In the genomic region with DNA sequence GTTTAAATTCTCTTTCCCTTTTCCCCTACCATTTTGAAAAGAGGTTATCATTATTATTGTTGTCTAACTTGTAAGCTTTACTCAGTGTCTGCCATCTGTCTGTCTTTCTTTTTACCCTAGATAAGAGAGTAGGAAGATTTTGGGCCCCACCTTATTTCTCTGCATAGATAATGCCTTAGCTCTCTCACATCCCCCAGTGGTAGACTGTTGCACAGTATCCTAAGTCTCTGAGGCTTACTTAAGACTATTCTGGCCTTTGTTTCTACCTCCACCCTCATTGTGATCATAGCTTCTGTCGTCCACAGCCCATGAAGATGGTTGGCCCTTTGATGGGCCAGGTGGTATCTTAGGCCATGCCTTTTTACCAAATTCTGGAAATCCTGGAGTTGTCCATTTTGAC, we compare ENCODE assay signal across 13 cellular contexts. TPM values are rescaled to one million over a fixed set of nuclear protein-coding genes. Genes with fewer than 3 reads are reported as not detected.
DNase-seq lines count a peak whose midpoint lies in the region; ATAC-seq and TF ChIP-seq lines count a peak whose summit lies in the region.
"Had no signal": no experiment of that assay in that cellular context is flagged by ENCODE, and none has a peak within 500 bp of the region (broad histone marks: within the 10 kb centered on the region; RNA-seq: fewer than 3 reads in every experiment).

No MANE protein-coding gene starts in this region.

- intact Hi-C loops in PC-3 (cut with micrococcal nuclease) (no loop called here), sigmoid colon (cut with DNase I) (no loop called here)

- CTCF ChIA-PET in BJ (lab: Yijun Ruan, JAX) (interaction anchor here (1.4 to 1.8 kb wide), 2 partner anchors 354 to 355 kb away, joined by 3 to 5 read pairs; a partner anchor contains a TSS), PC-3 (lab: Charles Lee) (no interaction called here)

- H3F3A ChIP-seq in PC-3 (ENCODE audit: low read length, unreplicated experiment) = no peaks in the 10 kb centered on the region

- H3K79me2 ChIP-seq in PC-3 (ENCODE audit: low read length) = no peaks in the 10 kb centered on the region
- H3K79me2 ChIP-seq in hepatocyte = no peaks in the 10 kb centered on the region

- H3K27ac ChIP-seq in PC-3 (ENCODE audit: low read length) (no peak overlapping the region), hepatocyte (no peak overlapping the region), sigmoid colon (no peak overlapping the region)

- H3K9me3 ChIP-seq in PC-3 (ENCODE audit: low read length) = no peaks in the 10 kb centered on the region
- H3K9me3 ChIP-seq in hepatocyte (ENCODE audit: low read depth) = no peaks in the 10 kb centered on the region
- no peaks in the 10 kb centered on the region for H3K9me3 ChIP-seq in sigmoid colon

- TF ChIP-seq POLR2A in sigmoid colon (IDR thresholded peaks at IDR 0.05) = no peak

- H3K9ac ChIP-seq in PC-3 (ENCODE audit: low read length) = no peak overlapping the region

- H3K36me3 ChIP-seq in BJ (ENCODE audit: control insufficient read depth, insufficient read depth, low read length) = no peaks in the 10 kb centered on the region
- no peaks in the 10 kb centered on the region for H3K36me3 ChIP-seq in H7 (replicated peaks; ENCODE audit: control insufficient read depth, insufficient read depth, low read length)
- no peaks in the 10 kb centered on the region for H3K36me3 ChIP-seq in PC-3 (ENCODE audit: low read depth, low read length)
- no peaks in the 10 kb centered on the region for H3K36me3 ChIP-seq in hepatocyte (replicated peaks; ENCODE audit: insufficient read depth, low read depth)
- H3K36me3 ChIP-seq in sigmoid colon = no peaks in the 10 kb centered on the region

- H3K27me3 ChIP-seq in BJ (ENCODE audit: control insufficient read depth, insufficient read depth, low read length) (no peaks in the 10 kb centered on the region), H7 (ENCODE audit: control insufficient read depth, insufficient read depth, low read length) (no peaks in the 10 kb centered on the region), PC-3 (ENCODE audit: low read length) (no peaks in the 10 kb centered on the region), hepatocyte (no peaks in the 10 kb centered on the region), sigmoid colon (no peaks in the 10 kb centered on the region)

- no peaks in the 10 kb centered on the region for H3K9me2 ChIP-seq in PC-3 (replicated peaks; ENCODE audit: low read length)
- H3K9me2 ChIP-seq in hepatocyte (replicated peaks; ENCODE audit: insufficient read depth) = no peaks in the 10 kb centered on the region

- no peak overlapping the region for H3K4me3 ChIP-seq in BJ (ENCODE audit: low read depth, low read length)
- H3K4me3 ChIP-seq in H7 (ENCODE audit: insufficient read depth, low read depth, low read length) = no peak overlapping the region
- no peak overlapping the region for H3K4me3 ChIP-seq in PC-3 (ENCODE audit: low read length)
- H3K4me3 ChIP-seq in hepatocyte = no peak overlapping the region
- H3K4me3 ChIP-seq in sigmoid colon = no peak overlapping the region

- TF ChIP-seq EP300 in sigmoid colon (IDR thresholded peaks at IDR 0.05) = no peak

- H2AFZ ChIP-seq in PC-3 (ENCODE audit: low read length) (no peak overlapping the region), hepatocyte (no peak overlapping the region)

- ATAC-seq in PC-3 = no peak
- ATAC-seq in GM21367 (IDR thresholded peaks at IDR 0.05; ENCODE audit: unreplicated experiment) = no peak

- peak; percentile 31 for TF ChIP-seq CTCF in BJ (IDR thresholded peaks at IDR 0.05; ENCODE audit: insufficient read depth, low read depth, low read length)
- TF ChIP-seq CTCF in PC-3 (conservative IDR thresholded peaks at IDR 0.05; ENCODE audit: low read depth, low read length) = peak; percentile 30; the same call in 1 of the 2 replicates
- peak; percentile 24 for TF ChIP-seq CTCF in hepatocyte (IDR thresholded peaks at IDR 0.05; ENCODE audit: poor library complexity)
- TF ChIP-seq CTCF in sigmoid colon (IDR thresholded peaks at IDR 0.05) = no peak

- no peak for DNase-seq in BJ (ENCODE audit: low read depth)
- peak; percentile 3 for DNase-seq in H7
- DNase-seq in PC-3 = peak; percentile 9
- peak; percentile 8 for DNase-seq in hepatocyte (ENCODE audit: low spot score)
- DNase-seq in kidney tubule cell (ENCODE audit: low spot score) = no peak
- DNase-seq in C1 segment of cervical spinal cord (lab: John Stamatoyannopoulos, UW) = no peak
- DNase-seq in sigmoid colon = no peak
- DNase-seq: CD8-positive, alpha-beta memory T cell; foreskin fibroblast; trophoblast cell had no signal

- H4K20me1 ChIP-seq in PC-3 (ENCODE audit: low read length) (no peaks in the 10 kb centered on the region), hepatocyte (ENCODE audit: insufficient read depth, poor library complexity, severe bottlenecking) (no peaks in the 10 kb centered on the region)

- no TSS peak for BruUV-seq in PC-3 (replicated peaks; lab: Mats Ljungman, UMichigan)

- 32% methylated on average over 1 of the region's 1 CpG for WGBS in hepatocyte (ENCODE audit: low lambda C conversion rate, missing lambda C conversion rate)
- whole genome bisulfite sequencing in sigmoid colon, 2 donors = 34 to 72% methylated on average over 1 of the region's 1 CpG

- H3K4me2 ChIP-seq in PC-3 (ENCODE audit: low read length) (no peak overlapping the region), hepatocyte (no peak overlapping the region)

- POLR2A ChIA-PET in BJ (lab: Charles Lee) (no interaction called here), PC-3 (lab: Charles Lee; ENCODE audit: unreplicated experiment) (no interaction called here)

- H3K4me1 ChIP-seq in PC-3 (ENCODE audit: insufficient read depth, low read length) (no peaks in the 10 kb centered on the region), hepatocyte (ENCODE audit: insufficient read depth) (no peaks in the 10 kb centered on the region), sigmoid colon (no peaks in the 10 kb centered on the region)

RNA-seq across cellular contexts. Expression of a gene that starts 3.6 kb away (rescaled TPM):
- polyA plus RNA-seq in BJ (2011; rRNA removed) (not detected in 2 replicates), hepatocyte (not detected in 2 replicates), sigmoid colon (not detected)
- not detected in 2 replicates for polyA minus RNA-seq in BJ (2011; rRNA and poly(A)+ RNA removed)
- not detected in 2 replicates for total RNA-seq in H7 (2014; rRNA removed; shearing (Covaris generic))
- total RNA-seq in PC-3 (2014; rRNA removed) (not detected in 2 replicates), hepatocyte (not detected in 2 replicates), sigmoid colon (not detected)
- total RNA-seq: cardiac septum; CD8-positive, alpha-beta memory T cell; pulmonary artery endothelial cell had no signal
- polyA plus RNA-seq: CD8-positive, alpha-beta memory T cell had no signal

RNA-seq across cellular contexts. Expression of a gene that starts 35.6 kb away (rescaled TPM):
- polyA plus RNA-seq in BJ (2011; rRNA removed) (not detected in 2 replicates), hepatocyte (not detected in 2 replicates), sigmoid colon (not detected)
- not detected in 2 replicates for polyA minus RNA-seq in BJ (2011; rRNA and poly(A)+ RNA removed)
- not detected in 2 replicates for total RNA-seq in H7 (2014; rRNA removed; shearing (Covaris generic))
- total RNA-seq in PC-3 (2014; rRNA removed) (not detected in 2 replicates), hepatocyte (not detected in 2 replicates), sigmoid colon (not detected)
- total RNA-seq: cardiac septum; CD8-positive, alpha-beta memory T cell; pulmonary artery endothelial cell had no signal
- polyA plus RNA-seq: CD8-positive, alpha-beta memory T cell had no signal

RNA-seq across cellular contexts. Expression of a gene that starts 43.7 kb away (rescaled TPM):
- polyA plus RNA-seq in BJ (2011; rRNA removed) = not detected in 2 replicates
- not detected in 2 replicates for polyA minus RNA-seq in BJ (2011; rRNA and poly(A)+ RNA removed)
- total RNA-seq in H7 (2014; rRNA removed; shearing (Covaris generic)) = not detected in 2 replicates
- total RNA-seq in PC-3 (2014; rRNA removed) = not detected in 2 replicates
- not detected in 2 replicates for total RNA-seq in hepatocyte
- polyA plus RNA-seq in hepatocyte = not detected in 2 replicates
- total RNA-seq in sigmoid colon = not detected
- not detected for polyA plus RNA-seq in sigmoid colon
- total RNA-seq: cardiac septum; CD8-positive, alpha-beta memory T cell; pulmonary artery endothelial cell had no signal
- polyA plus RNA-seq: CD8-positive, alpha-beta memory T cell had no signal

RNA-seq across cellular contexts. Expression of a gene that starts 55.3 kb away (rescaled TPM):
- polyA plus RNA-seq in BJ (2011; rRNA removed) (not detected in 2 replicates), hepatocyte (not detected in 2 replicates), sigmoid colon (not detected)
- polyA minus RNA-seq in BJ (2011; rRNA and poly(A)+ RNA removed) = not detected in 2 replicates
- total RNA-seq in H7 (2014; rRNA removed; shearing (Covaris generic)) = not detected in 2 replicates
- total RNA-seq in PC-3 (2014; rRNA removed) (not detected in 2 replicates), hepatocyte (not detected in 2 replicates), sigmoid colon (not detected)
- total RNA-seq: cardiac septum; CD8-positive, alpha-beta memory T cell; pulmonary artery endothelial cell had no signal
- polyA plus RNA-seq: CD8-positive, alpha-beta memory T cell had no signal

Comparison
In these comparisons a context has a peak if more than half of its experiments do, and no peak if none do; other contexts are left out.
1. DNase-seq: peak in H7 (single experiment), PC-3 (single experiment) and hepatocyte (single experiment); none in BJ (single experiment), kidney tubule cell (single experiment), C1 segment of cervical spinal cord (0 of 14) and sigmoid colon (single experiment).
2. CTCF ChIP-seq: peak in BJ (single experiment), PC-3 (single experiment) and hepatocyte (single experiment); none in sigmoid colon (0 of 4).